9 cellular contexts compared by ENCODE assay signal in genomic region chr19:54160948-54161347, GRCh38. TPM values are rescaled to one million over a fixed set of nuclear protein-coding genes. Genes with fewer than 3 reads are reported as not detected.
A peak's percentile ranks its signal among the peaks of the same experiment; 100 is the strongest.
DNase-seq lines count a peak whose midpoint lies in the region; ATAC-seq and TF ChIP-seq lines count a peak whose summit lies in the region.
"Had no signal": no experiment of that assay in that cellular context is flagged by ENCODE, and none has a peak within 500 bp of the region (broad histone marks: within the 10 kb centered on the region; RNA-seq: fewer than 3 reads in every experiment).

No MANE protein-coding gene starts in this region.

- no peaks in the 10 kb centered on the region for H3K27me3 Mint-ChIP-seq in activated T-helper 17 cell treated with anti-CD3 and anti-CD28 coated beads, Interleukin-2, amount 50 U/mL, for 72 hours

- no peak overlapping the region for H2AFZ ChIP-seq in ACC112 (ENCODE audit: low read length, unreplicated experiment)

- H3K27ac Mint-ChIP-seq in activated T-helper 17 cell treated with anti-CD3 and anti-CD28 coated beads, Interleukin-2, amount 50 U/mL, for 72 hours, result peak overlapping the region; percentile 97

- H3K36me3 ChIP-seq in ACC112 (ENCODE audit: insufficient read depth, low read length), result no peaks in the 10 kb centered on the region

- H3K4me3 ChIP-seq in ACC112 (ENCODE audit: low read depth, low read length) (peak overlapping the region; percentile 86), GM12875 (ENCODE audit: low read depth, low read length) (peak overlapping the region; percentile 55)

- H3K27me3 ChIP-seq in ACC112 (ENCODE audit: insufficient read depth, low read length), result peaks cover 7% of the 10 kb centered on the region; the same call in 1 of the 2 replicates

- no peak for ATAC-seq in activated T-helper 17 cell treated with anti-CD3 and anti-CD28 coated beads, Interleukin-2, amount 50 U/mL, for 72 hours (replicated peaks)
- no peak for ATAC-seq in HG02571 (IDR thresholded peaks at IDR 0.05; ENCODE audit: unreplicated experiment)
- ATAC-seq in GM18520 (IDR thresholded peaks at IDR 0.05; ENCODE audit: unreplicated experiment), result no peak

- H3K4me1 Mint-ChIP-seq in activated T-helper 17 cell treated with anti-CD3 and anti-CD28 coated beads, Interleukin-2, amount 50 U/mL, for 72 hours, result peaks cover 25% of the 10 kb centered on the region

- no peaks in the 10 kb centered on the region for H3K9me3 Mint-ChIP-seq in activated T-helper 17 cell treated with anti-CD3 and anti-CD28 coated beads, Interleukin-2, amount 50 U/mL, for 72 hours

- peak overlapping the region; percentile 78; the same call in 1 of the 2 replicates for H3K27ac ChIP-seq in ACC112 (ENCODE audit: low read depth, low read length)

- peaks cover 3% of the 10 kb centered on the region for H3K79me2 ChIP-seq in ACC112 (ENCODE audit: control insufficient read depth, insufficient read depth, low read length, unreplicated experiment)

- peaks cover 33% of the 10 kb centered on the region for H3K36me3 Mint-ChIP-seq in activated T-helper 17 cell treated with anti-CD3 and anti-CD28 coated beads, Interleukin-2, amount 50 U/mL, for 72 hours (ENCODE audit: low read depth)

- H3K4me3 Mint-ChIP-seq in activated T-helper 17 cell treated with anti-CD3 and anti-CD28 coated beads, Interleukin-2, amount 50 U/mL, for 72 hours, result peak overlapping the region; percentile 95

- DNase-seq in kidney tubule cell (ENCODE audit: low spot score) (peak; percentile 19), cerebellum (ENCODE audit: low spot score) (no peak)
- DNase-seq in stimulated activated CD4-positive, alpha-beta T cell treated with anti-CD3 and anti-CD28 coated beads, Interleukin-2, amount 100 ng/mL, for 24 hours, result no peak
- DNase-seq: NCI-H774 had no signal

- peaks cover 11% of the 10 kb centered on the region for H3K4me1 ChIP-seq in ACC112 (ENCODE audit: control insufficient read depth, insufficient read depth, low read length, unreplicated experiment)

- TF ChIP-seq CTCF in GM12875 (IDR thresholded peaks at IDR 0.05; ENCODE audit: borderline replicate concordance, insufficient read depth, low read depth, low read length), result no peak

RNA-seq across cellular contexts. Expression of gene LENG1, which starts 1.4 kb away (rescaled TPM):
- 1 to 10 TPM; 2.8 to 3.8 TPM for total RNA-seq in activated T-helper 17 cell treated with anti-CD3 and anti-CD28 coated beads, Interleukin-2, amount 50 U/mL, for 72 hours
- total RNA-seq in cerebellum, result 3.4 TPM

RNA-seq across cellular contexts. Expression of gene TMC4, which starts 12.0 kb away (rescaled TPM):
- total RNA-seq in activated T-helper 17 cell treated with anti-CD3 and anti-CD28 coated beads, Interleukin-2, amount 50 U/mL, for 72 hours, result 1 to 10 TPM; 1.0 to 1.1 TPM
- 0.36 TPM for total RNA-seq in cerebellum

RNA-seq across cellular contexts. Expression of gene CNOT3, which starts 23.4 kb away (rescaled TPM):
- 10 to 100 TPM; 51.4 to 61.4 TPM for total RNA-seq in activated T-helper 17 cell treated with anti-CD3 and anti-CD28 coated beads, Interleukin-2, amount 50 U/mL, for 72 hours
- total RNA-seq in cerebellum, result 9.6 TPM

RNA-seq across cellular contexts. Expression of gene MBOAT7, which starts 28.4 kb away (rescaled TPM):
- total RNA-seq in activated T-helper 17 cell treated with anti-CD3 and anti-CD28 coated beads, Interleukin-2, amount 50 U/mL, for 72 hours, result 10 to 100 TPM; 58.6 to 65.9 TPM
- 21.4 TPM for total RNA-seq in cerebellum

RNA-seq across cellular contexts. Expression of gene TSEN34, which starts 30.2 kb away (rescaled TPM):
- 10 to 100 TPM; 14.3 to 16.7 TPM for total RNA-seq in activated T-helper 17 cell treated with anti-CD3 and anti-CD28 coated beads, Interleukin-2, amount 50 U/mL, for 72 hours
- total RNA-seq in cerebellum, result 18.3 TPM
